ENCODE assay signal across 8 cellular contexts in the genomic region with DNA sequence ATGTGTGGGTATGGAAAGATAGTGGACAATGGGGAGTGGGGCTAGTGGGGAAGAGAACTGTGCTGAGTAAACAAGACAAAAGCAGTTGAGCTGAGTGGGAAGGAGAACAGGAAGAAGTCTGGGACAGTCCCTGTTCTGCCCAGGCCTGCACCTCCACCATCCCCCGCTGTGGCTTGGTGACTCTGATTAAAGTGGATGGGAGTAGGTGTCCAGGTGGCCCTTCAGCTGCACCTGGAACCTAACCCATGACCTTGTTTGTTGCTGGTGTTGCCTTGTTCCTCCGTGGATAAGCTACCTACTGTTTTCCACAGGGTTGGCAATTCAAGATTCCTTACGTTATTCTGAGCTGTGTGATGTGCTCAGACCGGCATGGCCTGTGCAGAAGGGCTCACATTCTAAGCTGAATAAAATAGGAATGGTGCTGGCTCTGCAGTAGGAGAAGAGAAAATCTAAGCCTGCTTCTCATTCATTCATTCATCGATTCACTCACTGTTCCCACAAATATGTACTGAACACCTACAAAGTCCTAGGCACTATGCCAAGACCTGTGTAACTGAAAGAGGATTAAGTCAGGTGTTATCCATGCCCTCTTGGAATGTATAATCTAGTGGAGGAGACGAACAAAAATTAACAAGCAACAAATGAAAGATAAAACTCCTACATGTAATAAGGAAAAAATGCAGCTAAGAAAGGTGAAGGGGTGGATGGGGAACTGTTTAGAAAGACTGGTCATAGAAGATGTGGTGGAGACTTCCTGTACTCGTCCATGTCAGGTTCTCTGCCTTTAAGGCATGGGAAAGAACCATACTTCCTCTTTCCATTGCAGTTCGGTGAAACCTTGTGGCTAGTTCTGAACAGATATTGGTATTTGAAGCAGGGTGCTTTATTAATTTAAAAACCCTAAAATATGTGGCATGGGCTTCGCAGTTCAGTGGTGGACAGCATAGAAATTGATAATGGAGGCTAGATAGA. TPM values are rescaled to one million over a fixed set of nuclear protein-coding genes. Genes with fewer than 3 reads are reported as not detected.
DNase-seq lines count a peak whose midpoint lies in the region; ATAC-seq and TF ChIP-seq lines count a peak whose summit lies in the region.

No MANE protein-coding gene starts in this region.

- H3K27me3 Mint-ChIP-seq in activated T-helper 1 cell treated with anti-CD3 and anti-CD28 coated beads, Interleukin-12 subunit alpha, Interleukin-12 subunit beta, Interleukin-2, Interleukin-4 antibody, amounts not matched to agents 30 ng/mL and 10 ng/mL and 1 ng/mL, durations not matched to agents 14 hours and 24 hours and 36 hours (ENCODE audit: insufficient read depth), result peaks cover 2% of the 10 kb centered on the region

- H3K36me3 ChIP-seq in WERI-Rb-1, result no peaks in the 10 kb centered on the region

- H3K4me3 Mint-ChIP-seq in activated T-helper 1 cell treated with anti-CD3 and anti-CD28 coated beads, Interleukin-12 subunit alpha, Interleukin-12 subunit beta, Interleukin-2, Interleukin-4 antibody, amounts not matched to agents 30 ng/mL and 10 ng/mL and 1 ng/mL, durations not matched to agents 14 hours and 24 hours and 36 hours, result peak overlapping the region; percentile 3

- intact Hi-C loops in activated T-helper 1 cell treated with anti-CD3 and anti-CD28 coated beads, Interleukin-12 subunit alpha, Interleukin-12 subunit beta, Interleukin-2, Interleukin-4 antibody, amounts not matched to agents 30 ng/mL and 10 ng/mL and 1 ng/mL, durations not matched to agents 14 hours and 24 hours and 36 hours (cut with micrococcal nuclease), result loop anchor here (10.0 kb wide), 1 partner anchor 346 kb away; a partner anchor contains a TSS

- peaks cover 44% of the 10 kb centered on the region for H3K4me1 Mint-ChIP-seq in activated T-helper 1 cell treated with anti-CD3 and anti-CD28 coated beads, Interleukin-12 subunit alpha, Interleukin-12 subunit beta, Interleukin-2, Interleukin-4 antibody, amounts not matched to agents 30 ng/mL and 10 ng/mL and 1 ng/mL, durations not matched to agents 14 hours and 24 hours and 36 hours (ENCODE audit: low read depth)

- H3K9me3 Mint-ChIP-seq in activated T-helper 1 cell treated with anti-CD3 and anti-CD28 coated beads, Interleukin-12 subunit alpha, Interleukin-12 subunit beta, Interleukin-2, Interleukin-4 antibody, amounts not matched to agents 30 ng/mL and 10 ng/mL and 1 ng/mL, durations not matched to agents 14 hours and 24 hours and 36 hours, result no peaks in the 10 kb centered on the region

- H3K27ac Mint-ChIP-seq in activated T-helper 1 cell treated with anti-CD3 and anti-CD28 coated beads, Interleukin-12 subunit alpha, Interleukin-12 subunit beta, Interleukin-2, Interleukin-4 antibody, amounts not matched to agents 30 ng/mL and 10 ng/mL and 1 ng/mL, durations not matched to agents 14 hours and 24 hours and 36 hours, result peak overlapping the region; percentile 47

- H3K27ac ChIP-seq in substantia nigra (ENCODE audit: low read depth, low read length, poor library complexity, severe bottlenecking) (no peak overlapping the region), WERI-Rb-1 (no peak overlapping the region)

- DNase-seq in DMS79 (lab: John Stamatoyannopoulos, UW) (peak; percentile 43), cerebellum (ENCODE audit: low spot score) (no peak), substantia nigra (lab: John Stamatoyannopoulos, UW) (no peak), WERI-Rb-1 (no peak)
- no peak for DNase-seq in activated T-helper 1 cell treated with anti-CD3 and anti-CD28 coated beads, Interleukin-12 subunit alpha, Interleukin-12 subunit beta, Interleukin-2, Interleukin-4 antibody, amounts not matched to agents 30 ng/mL and 10 ng/mL and 1 ng/mL, durations not matched to agents 14 hours and 24 hours and 36 hours (ENCODE audit: low spot score)
- no peak for DNase-seq in activated CD4-positive, CD25-positive, alpha-beta regulatory T cell (lab: John Stamatoyannopoulos, UW)

- peaks cover 11% of the 10 kb centered on the region for H3K36me3 Mint-ChIP-seq in activated T-helper 1 cell treated with anti-CD3 and anti-CD28 coated beads, Interleukin-12 subunit alpha, Interleukin-12 subunit beta, Interleukin-2, Interleukin-4 antibody, amounts not matched to agents 30 ng/mL and 10 ng/mL and 1 ng/mL, durations not matched to agents 14 hours and 24 hours and 36 hours (ENCODE audit: low read depth)

- TF ChIP-seq CTCF in WERI-Rb-1 (IDR thresholded peaks at IDR 0.05; ENCODE audit: low read depth, low read length), result no peak

- ATAC-seq in GM19463 (IDR thresholded peaks at IDR 0.05; ENCODE audit: unreplicated experiment) (peak; percentile 79), HG03439 (IDR thresholded peaks at IDR 0.05; ENCODE audit: unreplicated experiment) (peak; percentile 61)

- H3K9me3 ChIP-seq in WERI-Rb-1 (ENCODE audit: severe bottlenecking), result no peaks in the 10 kb centered on the region

- H3K4me3 ChIP-seq in WERI-Rb-1 (ENCODE audit: low read depth, low read length), result no peak overlapping the region

- H3K27me3 ChIP-seq in WERI-Rb-1 (ENCODE audit: insufficient read depth, low read depth, severe bottlenecking), result no peaks in the 10 kb centered on the region

RNA-seq across cellular contexts. Expression of a gene that starts 10.1 kb away (rescaled TPM):
- total RNA-seq in activated T-helper 1 cell treated with anti-CD3 and anti-CD28 coated beads, Interleukin-12 subunit alpha, Interleukin-12 subunit beta, Interleukin-2, Interleukin-4 antibody, amounts not matched to agents 30 ng/mL and 10 ng/mL and 1 ng/mL, durations not matched to agents 14 hours and 24 hours and 36 hours, result 27.7 and 29.2 TPM in 2 replicates
- 2.8 TPM for total RNA-seq in cerebellum
